ENCODE assay signal across 8 cellular contexts in the genomic region with DNA sequence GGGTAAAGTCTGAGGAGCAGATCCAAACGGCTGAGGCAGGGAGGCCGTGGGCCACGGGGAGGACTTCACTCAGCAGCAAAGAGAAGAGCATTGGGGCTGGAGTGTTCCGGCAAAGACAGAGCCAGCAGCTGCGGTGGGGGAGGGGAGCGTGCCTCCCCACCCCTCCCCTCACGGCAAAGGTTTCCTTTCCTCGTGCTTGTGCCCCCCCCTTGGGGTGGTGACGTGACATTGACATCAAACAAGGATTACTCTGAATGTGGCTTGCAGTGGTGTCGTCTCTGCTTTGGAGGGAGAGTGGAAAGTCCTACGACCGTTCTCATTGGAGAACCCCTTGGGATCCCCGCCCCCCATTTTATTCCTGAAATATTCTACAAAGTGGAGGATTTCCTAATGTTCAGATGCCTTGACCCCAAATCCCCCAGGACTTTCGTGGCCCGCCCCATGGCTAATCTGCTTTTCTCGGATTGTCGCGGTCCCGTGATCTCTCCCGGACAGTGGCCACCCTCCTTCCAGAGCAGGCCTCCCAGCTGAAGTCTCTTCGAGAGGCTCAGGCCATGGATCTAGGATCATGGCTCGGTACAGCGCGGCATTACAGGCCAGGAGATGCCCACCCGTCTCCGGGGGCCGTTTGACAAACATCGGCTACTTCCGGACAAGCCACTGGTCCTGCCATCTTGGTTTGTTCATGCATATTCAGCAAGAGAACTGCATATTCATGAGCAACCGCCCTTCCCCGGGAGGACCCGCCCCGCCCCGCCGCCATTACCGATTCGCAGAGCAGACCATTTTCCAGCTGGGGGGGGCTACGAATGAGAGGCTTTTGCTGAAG.
DNase-seq lines count a peak whose midpoint lies in the region; ATAC-seq lines count a peak whose summit lies in the region.

No MANE protein-coding gene starts in this region.

- DNase-seq in ACHN = peak; percentile 92
- peak; percentile 77 for DNase-seq in NCI-H345 treated with DMSO at 0.1 percent for 48 hours (lab: John Stamatoyannopoulos, UW; ENCODE audit: unreplicated experiment)
- DNase-seq in activated CD4-positive, CD25-positive, alpha-beta regulatory T cell treated with anti-CD3 and anti-CD28 coated beads, Interleukin-2, amount 50 U/mL, for 16 hours (ENCODE audit: low read depth, low spot score) = peak; percentile 86
- DNase-seq in central memory CD4-positive, alpha-beta T cell = peak; percentile 95
- peak; percentile 93 for DNase-seq in iris pigment epithelial cell (ENCODE audit: low read depth)
- DNase-seq in smooth muscle cell of the brain vasculature (ENCODE audit: low read depth, low spot score) = peak; percentile 76

- ATAC-seq in GM19023 (IDR thresholded peaks at IDR 0.05; ENCODE audit: unreplicated experiment) (peak; percentile 39), HG03280 (IDR thresholded peaks at IDR 0.05; ENCODE audit: unreplicated experiment) (peak; percentile 33)

- in situ Hi-C loops in ACHN (cut with HindIII; ENCODE audit: low pct_ligation_motif_present, low pct_unique_long_range_greater_than_20kb, low sequenced_read_pairs) = no loop called here

Comparison
In these comparisons a context has a peak if more than half of its experiments do, and no peak if none do; other contexts are left out.
1. Peak in every context shown above with its lines: DNase-seq and ATAC-seq.